ENCODE assay signal across 14 cellular contexts in genomic region chr16:22842031-22842430, GRCh38. TPM values are rescaled to one million over a fixed set of nuclear protein-coding genes. Genes with fewer than 3 reads are reported as not detected.
"Had no signal": no experiment of that assay in that cellular context is flagged by ENCODE, and none has a peak within 500 bp of the region (broad histone marks: within the 10 kb centered on the region; RNA-seq: fewer than 3 reads in every experiment).

No MANE protein-coding gene starts in this region.

RNA-seq across cellular contexts. Expression of gene HS3ST2, which starts 28.1 kb away (rescaled TPM):
- total RNA-seq: activated B cell treated with CpG ODN at 0.5 μM for 24 hours; activated CD4-positive, alpha-beta memory T cell treated with anti-CD3 and anti-CD28 coated beads for 36 hours; activated CD4-positive, alpha-beta memory T cell treated with anti-CD3 and anti-CD28 coated beads, Interleukin-2, amount 10 ng/mL, durations not matched to agents 7 days and 5 days; activated CD4-positive, alpha-beta T cell treated with anti-CD3 and anti-CD28 coated beads for 36 hours; activated CD4-positive, alpha-beta T cell treated with anti-CD3 and anti-CD28 coated beads, Interleukin-2, amount 10 ng/mL, durations not matched to agents 24 days and 14 days; activated CD4-positive, alpha-beta T cell treated with anti-CD3 and anti-CD28 coated beads, Interleukin-2, amount 10 ng/mL, durations not matched to agents 7 days and 5 days; activated CD8-positive, alpha-beta memory T cell treated with anti-CD3 and anti-CD28 coated beads for 36 hours; activated CD8-positive, alpha-beta memory T cell treated with anti-CD3 and anti-CD28 coated beads, Interleukin-2, amount 10 ng/mL, durations not matched to agents 7 days and 5 days; activated CD8-positive, alpha-beta T cell treated with anti-CD3 and anti-CD28 coated beads for 36 hours; activated CD8-positive, alpha-beta T cell treated with anti-CD3 and anti-CD28 coated beads, Interleukin-2, amount 10 ng/mL, durations not matched to agents 7 days and 5 days; T-cell; T-helper 1 cell treated with Interleukin-12 subunit alpha and Interleukin-12 subunit beta and Interleukin-4 antibody, amounts not matched to agents 30 ng/mL and 1 ng/mL, for 36 hours; T-helper 17 cell; T-helper 2 cell treated with Interferon-gamma antibody and Interleukin-4, amounts not matched to agents 100 ng/mL and 5 ng/mL, for 36 hours had no signal
